1 cellular context compared by ENCODE assay signal in the genomic region with DNA sequence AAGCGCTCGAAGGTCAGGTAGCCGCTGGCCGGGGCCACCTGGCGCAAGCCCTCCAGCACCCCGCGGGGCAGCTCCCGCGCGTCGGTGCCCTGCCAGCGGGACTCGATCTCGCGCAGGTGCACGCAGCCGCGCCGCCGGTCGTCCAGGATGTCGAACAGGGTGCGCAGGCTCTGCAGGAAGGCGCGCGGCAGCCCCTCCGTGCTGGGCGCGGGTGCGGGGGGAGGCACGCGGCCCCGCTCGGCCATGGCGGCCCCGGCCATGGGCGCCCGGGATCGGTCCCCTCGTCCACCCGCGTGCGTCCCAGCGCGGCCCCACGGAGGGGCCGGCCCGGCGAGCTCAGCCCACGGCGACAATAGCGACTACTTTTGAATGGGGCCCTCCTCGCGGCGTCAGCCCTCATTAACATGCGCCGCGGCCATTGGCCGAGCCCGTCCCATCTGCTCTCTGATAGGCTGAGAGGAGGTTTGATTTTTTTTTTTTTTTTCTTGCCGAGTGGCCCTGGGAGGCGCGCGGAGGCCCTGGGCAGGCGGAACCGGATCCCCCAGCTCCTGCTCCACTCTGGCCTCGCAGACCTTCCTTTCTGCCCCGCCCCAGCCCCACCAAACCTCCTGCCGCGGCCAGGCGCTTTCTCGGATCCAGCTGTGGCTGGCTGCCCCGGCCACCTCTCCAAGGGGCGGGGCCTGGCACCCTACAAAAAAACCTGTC.
TF ChIP-seq lines count a peak whose summit lies in the region.

A gene with protein sequence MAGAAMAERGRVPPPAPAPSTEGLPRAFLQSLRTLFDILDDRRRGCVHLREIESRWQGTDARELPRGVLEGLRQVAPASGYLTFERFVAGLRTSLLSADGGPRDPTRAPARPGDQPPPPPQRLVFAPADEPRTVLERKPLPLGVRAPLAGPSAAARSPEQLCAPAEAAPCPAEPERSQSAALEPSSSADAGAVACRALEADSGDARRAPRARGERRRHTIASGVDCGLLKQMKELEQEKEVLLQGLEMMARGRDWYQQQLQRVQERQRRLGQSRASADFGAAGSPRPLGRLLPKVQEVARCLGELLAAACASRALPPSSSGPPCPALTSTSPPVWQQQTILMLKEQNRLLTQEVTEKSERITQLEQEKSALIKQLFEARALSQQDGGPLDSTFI (minus strand): TSS at position 357 of the 705 bp plus-strand sequence. CDS start 97 bp downstream, at position 260.

TF ChIP-seq in HepG2, 621 proteins besides CTCF, POLR2A, EP300 and RAD21 (continued from another document and continues in another):
- no peak; the same call in 1 of the 2 replicates for TF ChIP-seq ZNF572 (CRISPR knock-in tag; IDR thresholded peaks at IDR 0.05)
- TF ChIP-seq, protein P1, sequence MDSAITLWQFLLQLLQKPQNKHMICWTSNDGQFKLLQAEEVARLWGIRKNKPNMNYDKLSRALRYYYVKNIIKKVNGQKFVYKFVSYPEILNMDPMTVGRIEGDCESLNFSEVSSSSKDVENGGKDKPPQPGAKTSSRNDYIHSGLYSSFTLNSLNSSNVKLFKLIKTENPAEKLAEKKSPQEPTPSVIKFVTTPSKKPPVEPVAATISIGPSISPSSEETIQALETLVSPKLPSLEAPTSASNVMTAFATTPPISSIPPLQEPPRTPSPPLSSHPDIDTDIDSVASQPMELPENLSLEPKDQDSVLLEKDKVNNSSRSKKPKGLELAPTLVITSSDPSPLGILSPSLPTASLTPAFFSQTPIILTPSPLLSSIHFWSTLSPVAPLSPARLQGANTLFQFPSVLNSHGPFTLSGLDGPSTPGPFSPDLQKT (CRISPR knock-in tag; IDR thresholded peaks at IDR 0.05; ENCODE audit: borderline replicate concordance) = no peak
- no peak for TF ChIP-seq KLF9 (CRISPR knock-in tag; IDR thresholded peaks at IDR 0.05; ENCODE audit: low read depth)
- TF ChIP-seq FOXK1 (CRISPR knock-in tag; IDR thresholded peaks at IDR 0.05; ENCODE audit: borderline replicate concordance, low read depth) = no peak
- TF ChIP-seq, protein P2, sequence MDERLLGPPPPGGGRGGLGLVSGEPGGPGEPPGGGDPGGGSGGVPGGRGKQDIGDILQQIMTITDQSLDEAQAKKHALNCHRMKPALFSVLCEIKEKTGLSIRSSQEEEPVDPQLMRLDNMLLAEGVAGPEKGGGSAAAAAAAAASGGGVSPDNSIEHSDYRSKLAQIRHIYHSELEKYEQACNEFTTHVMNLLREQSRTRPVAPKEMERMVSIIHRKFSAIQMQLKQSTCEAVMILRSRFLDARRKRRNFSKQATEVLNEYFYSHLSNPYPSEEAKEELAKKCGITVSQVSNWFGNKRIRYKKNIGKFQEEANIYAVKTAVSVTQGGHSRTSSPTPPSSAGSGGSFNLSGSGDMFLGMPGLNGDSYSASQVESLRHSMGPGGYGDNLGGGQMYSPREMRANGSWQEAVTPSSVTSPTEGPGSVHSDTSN (CRISPR knock-in tag; IDR thresholded peaks at IDR 0.05) = no peak
- TF ChIP-seq, protein P3, sequence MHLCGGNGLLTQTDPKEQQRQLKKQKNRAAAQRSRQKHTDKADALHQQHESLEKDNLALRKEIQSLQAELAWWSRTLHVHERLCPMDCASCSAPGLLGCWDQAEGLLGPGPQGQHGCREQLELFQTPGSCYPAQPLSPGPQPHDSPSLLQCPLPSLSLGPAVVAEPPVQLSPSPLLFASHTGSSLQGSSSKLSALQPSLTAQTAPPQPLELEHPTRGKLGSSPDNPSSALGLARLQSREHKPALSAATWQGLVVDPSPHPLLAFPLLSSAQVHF (CRISPR knock-in tag; IDR thresholded peaks at IDR 0.05) = no peak
- TF ChIP-seq PRPF4 (IDR thresholded peaks at IDR 0.05; ENCODE audit: low read depth, low read length, poor library complexity, severe bottlenecking) = no peak
- no peak for TF ChIP-seq ZNF382 (CRISPR knock-in tag; IDR thresholded peaks at IDR 0.05; ENCODE audit: borderline replicate concordance)
- TF ChIP-seq, protein P4, sequence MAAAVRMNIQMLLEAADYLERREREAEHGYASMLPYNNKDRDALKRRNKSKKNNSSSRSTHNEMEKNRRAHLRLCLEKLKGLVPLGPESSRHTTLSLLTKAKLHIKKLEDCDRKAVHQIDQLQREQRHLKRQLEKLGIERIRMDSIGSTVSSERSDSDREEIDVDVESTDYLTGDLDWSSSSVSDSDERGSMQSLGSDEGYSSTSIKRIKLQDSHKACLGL (CRISPR knock-in tag; IDR thresholded peaks at IDR 0.05) = no peak
- TF ChIP-seq, protein P5, sequence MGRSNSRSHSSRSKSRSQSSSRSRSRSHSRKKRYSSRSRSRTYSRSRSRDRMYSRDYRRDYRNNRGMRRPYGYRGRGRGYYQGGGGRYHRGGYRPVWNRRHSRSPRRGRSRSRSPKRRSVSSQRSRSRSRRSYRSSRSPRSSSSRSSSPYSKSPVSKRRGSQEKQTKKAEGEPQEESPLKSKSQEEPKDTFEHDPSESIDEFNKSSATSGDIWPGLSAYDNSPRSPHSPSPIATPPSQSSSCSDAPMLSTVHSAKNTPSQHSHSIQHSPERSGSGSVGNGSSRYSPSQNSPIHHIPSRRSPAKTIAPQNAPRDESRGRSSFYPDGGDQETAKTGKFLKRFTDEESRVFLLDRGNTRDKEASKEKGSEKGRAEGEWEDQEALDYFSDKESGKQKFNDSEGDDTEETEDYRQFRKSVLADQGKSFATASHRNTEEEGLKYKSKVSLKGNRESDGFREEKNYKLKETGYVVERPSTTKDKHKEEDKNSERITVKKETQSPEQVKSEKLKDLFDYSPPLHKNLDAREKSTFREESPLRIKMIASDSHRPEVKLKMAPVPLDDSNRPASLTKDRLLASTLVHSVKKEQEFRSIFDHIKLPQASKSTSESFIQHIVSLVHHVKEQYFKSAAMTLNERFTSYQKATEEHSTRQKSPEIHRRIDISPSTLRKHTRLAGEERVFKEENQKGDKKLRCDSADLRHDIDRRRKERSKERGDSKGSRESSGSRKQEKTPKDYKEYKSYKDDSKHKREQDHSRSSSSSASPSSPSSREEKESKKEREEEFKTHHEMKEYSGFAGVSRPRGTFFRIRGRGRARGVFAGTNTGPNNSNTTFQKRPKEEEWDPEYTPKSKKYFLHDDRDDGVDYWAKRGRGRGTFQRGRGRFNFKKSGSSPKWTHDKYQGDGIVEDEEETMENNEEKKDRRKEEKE (IDR thresholded peaks at IDR 0.05) = no peak
- no peak for TF ChIP-seq MAF1 (CRISPR knock-in tag; IDR thresholded peaks at IDR 0.05; ENCODE audit: borderline replicate concordance)
- TF ChIP-seq REXO4 (CRISPR knock-in tag; IDR thresholded peaks at IDR 0.05; ENCODE audit: borderline replicate concordance) = no peak
- TF ChIP-seq ZBTB42 (CRISPR knock-in tag; IDR thresholded peaks at IDR 0.05) = no peak
- 0 out of 2 replicates have a peak, but pooled peaks have one; percentile 37 for TF ChIP-seq ZMYM2 (CRISPR knock-in tag; IDR thresholded peaks at IDR 0.05)
- TF ChIP-seq, protein P6, sequence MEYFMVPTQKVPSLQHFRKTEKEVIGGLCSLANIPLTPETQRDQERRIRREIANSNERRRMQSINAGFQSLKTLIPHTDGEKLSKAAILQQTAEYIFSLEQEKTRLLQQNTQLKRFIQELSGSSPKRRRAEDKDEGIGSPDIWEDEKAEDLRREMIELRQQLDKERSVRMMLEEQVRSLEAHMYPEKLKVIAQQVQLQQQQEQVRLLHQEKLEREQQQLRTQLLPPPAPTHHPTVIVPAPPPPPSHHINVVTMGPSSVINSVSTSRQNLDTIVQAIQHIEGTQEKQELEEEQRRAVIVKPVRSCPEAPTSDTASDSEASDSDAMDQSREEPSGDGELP (IDR thresholded peaks at IDR 0.05; ENCODE audit: borderline replicate concordance, low read depth) = peak; percentile 58; the same call in 1 of the 2 replicates
- 0 out of 2 replicates have a peak, but pooled peaks have one; percentile 45 for TF ChIP-seq THAP11 (CRISPR knock-in tag; IDR thresholded peaks at IDR 0.05)
- no peak for TF ChIP-seq NCOA5 (CRISPR knock-in tag; IDR thresholded peaks at IDR 0.05)
- TF ChIP-seq, protein P7, sequence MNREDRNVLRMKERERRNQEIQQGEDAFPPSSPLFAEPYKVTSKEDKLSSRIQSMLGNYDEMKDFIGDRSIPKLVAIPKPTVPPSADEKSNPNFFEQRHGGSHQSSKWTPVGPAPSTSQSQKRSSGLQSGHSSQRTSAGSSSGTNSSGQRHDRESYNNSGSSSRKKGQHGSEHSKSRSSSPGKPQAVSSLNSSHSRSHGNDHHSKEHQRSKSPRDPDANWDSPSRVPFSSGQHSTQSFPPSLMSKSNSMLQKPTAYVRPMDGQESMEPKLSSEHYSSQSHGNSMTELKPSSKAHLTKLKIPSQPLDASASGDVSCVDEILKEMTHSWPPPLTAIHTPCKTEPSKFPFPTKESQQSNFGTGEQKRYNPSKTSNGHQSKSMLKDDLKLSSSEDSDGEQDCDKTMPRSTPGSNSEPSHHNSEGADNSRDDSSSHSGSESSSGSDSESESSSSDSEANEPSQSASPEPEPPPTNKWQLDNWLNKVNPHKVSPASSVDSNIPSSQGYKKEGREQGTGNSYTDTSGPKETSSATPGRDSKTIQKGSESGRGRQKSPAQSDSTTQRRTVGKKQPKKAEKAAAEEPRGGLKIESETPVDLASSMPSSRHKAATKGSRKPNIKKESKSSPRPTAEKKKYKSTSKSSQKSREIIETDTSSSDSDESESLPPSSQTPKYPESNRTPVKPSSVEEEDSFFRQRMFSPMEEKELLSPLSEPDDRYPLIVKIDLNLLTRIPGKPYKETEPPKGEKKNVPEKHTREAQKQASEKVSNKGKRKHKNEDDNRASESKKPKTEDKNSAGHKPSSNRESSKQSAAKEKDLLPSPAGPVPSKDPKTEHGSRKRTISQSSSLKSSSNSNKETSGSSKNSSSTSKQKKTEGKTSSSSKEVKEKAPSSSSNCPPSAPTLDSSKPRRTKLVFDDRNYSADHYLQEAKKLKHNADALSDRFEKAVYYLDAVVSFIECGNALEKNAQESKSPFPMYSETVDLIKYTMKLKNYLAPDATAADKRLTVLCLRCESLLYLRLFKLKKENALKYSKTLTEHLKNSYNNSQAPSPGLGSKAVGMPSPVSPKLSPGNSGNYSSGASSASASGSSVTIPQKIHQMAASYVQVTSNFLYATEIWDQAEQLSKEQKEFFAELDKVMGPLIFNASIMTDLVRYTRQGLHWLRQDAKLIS (CRISPR knock-in tag; IDR thresholded peaks at IDR 0.05) = no peak
- 0 out of 2 replicates have a peak, but pooled peaks have one; percentile 25 for TF ChIP-seq ESRRA (CRISPR knock-in tag; IDR thresholded peaks at IDR 0.05; ENCODE audit: low read depth)
- TF ChIP-seq, protein P8, sequence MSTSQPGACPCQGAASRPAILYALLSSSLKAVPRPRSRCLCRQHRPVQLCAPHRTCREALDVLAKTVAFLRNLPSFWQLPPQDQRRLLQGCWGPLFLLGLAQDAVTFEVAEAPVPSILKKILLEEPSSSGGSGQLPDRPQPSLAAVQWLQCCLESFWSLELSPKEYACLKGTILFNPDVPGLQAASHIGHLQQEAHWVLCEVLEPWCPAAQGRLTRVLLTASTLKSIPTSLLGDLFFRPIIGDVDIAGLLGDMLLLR (CRISPR knock-in tag; IDR thresholded peaks at IDR 0.05) = no peak
- TF ChIP-seq POLR2G (IDR thresholded peaks at IDR 0.05; ENCODE audit: low read depth, low read length) = peak; percentile 72
- TF ChIP-seq, protein P9, sequence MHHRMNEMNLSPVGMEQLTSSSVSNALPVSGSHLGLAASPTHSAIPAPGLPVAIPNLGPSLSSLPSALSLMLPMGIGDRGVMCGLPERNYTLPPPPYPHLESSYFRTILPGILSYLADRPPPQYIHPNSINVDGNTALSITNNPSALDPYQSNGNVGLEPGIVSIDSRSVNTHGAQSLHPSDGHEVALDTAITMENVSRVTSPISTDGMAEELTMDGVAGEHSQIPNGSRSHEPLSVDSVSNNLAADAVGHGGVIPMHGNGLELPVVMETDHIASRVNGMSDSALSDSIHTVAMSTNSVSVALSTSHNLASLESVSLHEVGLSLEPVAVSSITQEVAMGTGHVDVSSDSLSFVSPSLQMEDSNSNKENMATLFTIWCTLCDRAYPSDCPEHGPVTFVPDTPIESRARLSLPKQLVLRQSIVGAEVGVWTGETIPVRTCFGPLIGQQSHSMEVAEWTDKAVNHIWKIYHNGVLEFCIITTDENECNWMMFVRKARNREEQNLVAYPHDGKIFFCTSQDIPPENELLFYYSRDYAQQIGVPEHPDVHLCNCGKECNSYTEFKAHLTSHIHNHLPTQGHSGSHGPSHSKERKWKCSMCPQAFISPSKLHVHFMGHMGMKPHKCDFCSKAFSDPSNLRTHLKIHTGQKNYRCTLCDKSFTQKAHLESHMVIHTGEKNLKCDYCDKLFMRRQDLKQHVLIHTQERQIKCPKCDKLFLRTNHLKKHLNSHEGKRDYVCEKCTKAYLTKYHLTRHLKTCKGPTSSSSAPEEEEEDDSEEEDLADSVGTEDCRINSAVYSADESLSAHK (CRISPR knock-in tag; IDR thresholded peaks at IDR 0.05; ENCODE audit: borderline replicate concordance) = no peak
- TF ChIP-seq ZNF768 (CRISPR knock-in tag; IDR thresholded peaks at IDR 0.05) = no peak
- no peak for TF ChIP-seq ZNF780A (CRISPR knock-in tag; IDR thresholded peaks at IDR 0.05)
- TF ChIP-seq, protein P10, sequence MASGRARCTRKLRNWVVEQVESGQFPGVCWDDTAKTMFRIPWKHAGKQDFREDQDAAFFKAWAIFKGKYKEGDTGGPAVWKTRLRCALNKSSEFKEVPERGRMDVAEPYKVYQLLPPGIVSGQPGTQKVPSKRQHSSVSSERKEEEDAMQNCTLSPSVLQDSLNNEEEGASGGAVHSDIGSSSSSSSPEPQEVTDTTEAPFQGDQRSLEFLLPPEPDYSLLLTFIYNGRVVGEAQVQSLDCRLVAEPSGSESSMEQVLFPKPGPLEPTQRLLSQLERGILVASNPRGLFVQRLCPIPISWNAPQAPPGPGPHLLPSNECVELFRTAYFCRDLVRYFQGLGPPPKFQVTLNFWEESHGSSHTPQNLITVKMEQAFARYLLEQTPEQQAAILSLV (CRISPR knock-in tag; IDR thresholded peaks at IDR 0.05; ENCODE audit: borderline replicate concordance) = peak; percentile 24; the same call in 1 of the 2 replicates
- TF ChIP-seq ZNF713 (CRISPR knock-in tag; IDR thresholded peaks at IDR 0.05) = no peak
- no peak for TF ChIP-seq HNRNPH1 (optimal IDR thresholded peaks at IDR 0.05; ENCODE audit: low read depth, low read length)
- TF ChIP-seq PHF8 (CRISPR knock-in tag; IDR thresholded peaks at IDR 0.05) = peak; percentile 65; the same call in 1 of the 2 replicates
- TF ChIP-seq CEBPB (IDR thresholded peaks at IDR 0.05; ENCODE audit: borderline replicate concordance, low read depth, low read length) = no peak
- TF ChIP-seq, protein P11, sequence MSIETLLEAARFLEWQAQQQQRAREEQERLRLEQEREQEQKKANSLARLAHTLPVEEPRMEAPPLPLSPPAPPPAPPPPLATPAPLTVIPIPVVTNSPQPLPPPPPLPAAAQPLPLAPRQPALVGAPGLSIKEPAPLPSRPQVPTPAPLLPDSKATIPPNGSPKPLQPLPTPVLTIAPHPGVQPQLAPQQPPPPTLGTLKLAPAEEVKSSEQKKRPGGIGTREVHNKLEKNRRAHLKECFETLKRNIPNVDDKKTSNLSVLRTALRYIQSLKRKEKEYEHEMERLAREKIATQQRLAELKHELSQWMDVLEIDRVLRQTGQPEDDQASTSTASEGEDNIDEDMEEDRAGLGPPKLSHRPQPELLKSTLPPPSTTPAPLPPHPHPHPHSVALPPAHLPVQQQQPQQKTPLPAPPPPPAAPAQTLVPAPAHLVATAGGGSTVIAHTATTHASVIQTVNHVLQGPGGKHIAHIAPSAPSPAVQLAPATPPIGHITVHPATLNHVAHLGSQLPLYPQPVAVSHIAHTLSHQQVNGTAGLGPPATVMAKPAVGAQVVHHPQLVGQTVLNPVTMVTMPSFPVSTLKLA (IDR thresholded peaks at IDR 0.05) = no peak
- TF ChIP-seq, protein P12, sequence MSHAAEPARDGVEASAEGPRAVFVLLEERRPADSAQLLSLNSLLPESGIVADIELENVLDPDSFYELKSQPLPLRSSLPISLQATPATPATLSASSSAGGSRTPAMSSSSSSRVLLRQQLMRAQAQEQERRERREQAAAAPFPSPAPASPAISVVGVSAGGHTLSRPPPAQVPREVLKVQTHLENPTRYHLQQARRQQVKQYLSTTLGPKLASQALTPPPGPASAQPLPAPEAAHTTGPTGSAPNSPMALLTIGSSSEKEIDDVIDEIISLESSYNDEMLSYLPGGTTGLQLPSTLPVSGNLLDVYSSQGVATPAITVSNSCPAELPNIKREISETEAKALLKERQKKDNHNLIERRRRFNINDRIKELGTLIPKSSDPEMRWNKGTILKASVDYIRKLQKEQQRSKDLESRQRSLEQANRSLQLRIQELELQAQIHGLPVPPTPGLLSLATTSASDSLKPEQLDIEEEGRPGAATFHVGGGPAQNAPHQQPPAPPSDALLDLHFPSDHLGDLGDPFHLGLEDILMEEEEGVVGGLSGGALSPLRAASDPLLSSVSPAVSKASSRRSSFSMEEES (CRISPR knock-in tag; IDR thresholded peaks at IDR 0.05) = 0 out of 2 replicates have a peak, but pooled peaks have one; percentile 16
